In genomic region chr5:76476639-76477038, GRCh38 we compare ENCODE assay signal across 17 cellular contexts.
"Had no signal": no experiment of that assay in that cellular context is flagged by ENCODE, and none has a peak within 500 bp of the region (broad histone marks: within the 10 kb centered on the region; RNA-seq: fewer than 3 reads in every experiment).

No MANE protein-coding gene starts in this region.

- H3K4me1 ChIP-seq: ascending aorta had no signal

- ATAC-seq: activated CD8-positive, alpha-beta memory T cell treated with anti-CD3 and anti-CD28 coated beads, Interleukin-2, amount 10 ng/mL, durations not matched to agents 7 days and 5 days; left ventricle myocardium superior; right lobe of liver had no signal

- H3K27me3 ChIP-seq: ascending aorta, esophagus squamous epithelium, ovary, right lobe of liver, spleen had no signal

- H3K9me3 ChIP-seq: ascending aorta, esophagus squamous epithelium, ovary, right lobe of liver, spleen, thoracic aorta had no signal

- H3K4me3 ChIP-seq: ascending aorta, esophagus squamous epithelium, ovary, right lobe of liver, spleen, thoracic aorta had no signal

- H3K27ac ChIP-seq: ascending aorta, esophagus squamous epithelium, ovary, right lobe of liver, spleen, thoracic aorta had no signal

- H3K27ac Mint-ChIP-seq: activated CD8-positive, alpha-beta memory T cell treated with anti-CD3 and anti-CD28 coated beads, Interleukin-2, amount 10 ng/mL, durations not matched to agents 7 days and 5 days had no signal

- DNase-seq: activated CD4-positive, alpha-beta T cell treated with anti-CD3 and anti-CD28 coated beads for 1 hour; activated CD4-positive, alpha-beta T cell treated with anti-CD3 and anti-CD28 coated beads, Interleukin-2, amount 50 U/mL, for 4 hours; activated CD8-positive, alpha-beta memory T cell treated with anti-CD3 and anti-CD28 coated beads, Interleukin-2, amount 10 ng/mL, durations not matched to agents 7 days and 5 days; activated gamma-delta T cell treated with Interleukin-2 at 50 U/mL for 16 hours; activated T-cell treated with anti-CD3 and anti-CD28 coated beads, Interleukin-2, amount 50 U/mL, for 1 hour; esophagus squamous epithelium; hippocampal formation; kidney; left ventricle myocardium superior; mesenchymal stem cell; ovary; right lobe of liver; spleen; stimulated activated CD4-positive, alpha-beta T cell treated with anti-CD3 and anti-CD28 coated beads, Interleukin-1b, Interleukin-23, amount 100 ng/mL, for 48 hours; T-helper 9 cell had no signal

- H3K36me3 ChIP-seq: ascending aorta, esophagus squamous epithelium, ovary, right lobe of liver, spleen, thoracic aorta had no signal

- H3K27me3 Mint-ChIP-seq: activated CD8-positive, alpha-beta memory T cell treated with anti-CD3 and anti-CD28 coated beads, Interleukin-2, amount 10 ng/mL, durations not matched to agents 7 days and 5 days had no signal

- H3K4me3 Mint-ChIP-seq: activated CD8-positive, alpha-beta memory T cell treated with anti-CD3 and anti-CD28 coated beads, Interleukin-2, amount 10 ng/mL, durations not matched to agents 7 days and 5 days had no signal
